Comparison of ENCODE assay signal across 1 cellular context in genomic region chr15:25596644-25597562, GRCh38.
TF ChIP-seq lines count a peak whose summit lies in the region.

No MANE protein-coding gene starts in this region.

TF ChIP-seq in K562, 482 proteins besides CTCF, POLR2A, EP300 and RAD21 (continued from another document):
- TF ChIP-seq MAX (CRISPR knock-in tag; IDR thresholded peaks at IDR 0.05) (no peak), PHB (CRISPR knock-in tag; IDR thresholded peaks at IDR 0.05) (no peak), THRB (CRISPR knock-in tag; conservative IDR thresholded peaks at IDR 0.05) (no peak), NELFE (IDR thresholded peaks at IDR 0.05; ENCODE audit: insufficient read depth, insufficient read length) (no peak), CTCFL (IDR thresholded peaks at IDR 0.05; ENCODE audit: borderline replicate concordance, insufficient read depth, low read depth, low read length, poor library complexity, severe bottlenecking) (no peak), NR0B1 (IDR thresholded peaks at IDR 0.05; ENCODE audit: partially characterized antibody) (no peak), XRCC5 (IDR thresholded peaks at IDR 0.05; ENCODE audit: low read depth, low read length) (no peak)
